ENCODE assay signal across 32 cellular contexts in genomic region chr13:33489563-33489962, GRCh38.
"Had no signal": no experiment of that assay in that cellular context is flagged by ENCODE, and none has a peak within 500 bp of the region (broad histone marks: within the 10 kb centered on the region; RNA-seq: fewer than 3 reads in every experiment).

No MANE protein-coding gene starts in this region.

- H3K36me3 ChIP-seq: ascending aorta, cardiac muscle cell, MG63, WERI-Rb-1 had no signal

- ATAC-seq: activated CD8-positive, alpha-beta T cell treated with anti-CD3 and anti-CD28 coated beads for 36 hours; Right ventricle myocardium inferior; SK-N-SH treated with all-trans-retinoic acid at 6 μM for 48 hours had no signal

- FAIRE-seq: RCC 7860 had no signal

- H3K27ac ChIP-seq: cardiac muscle cell, PC-9, RWPE1, WERI-Rb-1 had no signal

- H3K4me3 ChIP-seq: ascending aorta, cardiac muscle cell, MG63, PC-9 had no signal

- H3K27me3 ChIP-seq: ascending aorta, cardiac muscle cell, MG63 had no signal

- DNase-seq: activated CD4-positive, alpha-beta T cell treated with anti-CD3 and anti-CD28 coated beads, Interleukin-2, amount 10 ng/mL, durations not matched to agents 24 days and 14 days; activated CD4-positive, alpha-beta T cell treated with anti-CD3 and anti-CD28 coated beads, Interleukin-2, amount 50 U/mL, for 4 hours; activated CD8-positive, alpha-beta T cell treated with anti-CD3 and anti-CD28 coated beads for 36 hours; activated gamma-delta T cell; activated naive CD4-positive, alpha-beta T cell treated with Interleukin-2 at 50 U/mL for 16 hours; activated naive CD8-positive, alpha-beta T cell treated with anti-CD3 and anti-CD28 coated beads, Interleukin-2, amount 10 ng/mL, durations not matched to agents 7 days and 5 days; activated T-cell treated with anti-CD3 and anti-CD28 coated beads, Interleukin-2, amount 50 U/mL, for 24 hours; Kasumi-1; MG63; NCI-H1048; NCI-H1105 treated with DMSO at 0.1 percent for 48 hours; NCI-H1436; NCI-H1694 treated with DMSO at 0.1 percent for 48 hours; NCI-H2029; NCI-H2107; NCI-H2171; NCI-H510A; NCI-H526; NCI-H748 treated with DMSO at 0.1 percent for 48 hours; NK-92 treated with Interleukin-12 subunit alpha and Interleukin-12 subunit beta, amount 100 ng/mL, for 24 hours; PC-9; SIG-M5; T-helper 1 cell; T-helper 2 cell; T1000; WERI-Rb-1 had no signal
